8 cellular contexts compared by ENCODE assay signal in the genomic region with DNA sequence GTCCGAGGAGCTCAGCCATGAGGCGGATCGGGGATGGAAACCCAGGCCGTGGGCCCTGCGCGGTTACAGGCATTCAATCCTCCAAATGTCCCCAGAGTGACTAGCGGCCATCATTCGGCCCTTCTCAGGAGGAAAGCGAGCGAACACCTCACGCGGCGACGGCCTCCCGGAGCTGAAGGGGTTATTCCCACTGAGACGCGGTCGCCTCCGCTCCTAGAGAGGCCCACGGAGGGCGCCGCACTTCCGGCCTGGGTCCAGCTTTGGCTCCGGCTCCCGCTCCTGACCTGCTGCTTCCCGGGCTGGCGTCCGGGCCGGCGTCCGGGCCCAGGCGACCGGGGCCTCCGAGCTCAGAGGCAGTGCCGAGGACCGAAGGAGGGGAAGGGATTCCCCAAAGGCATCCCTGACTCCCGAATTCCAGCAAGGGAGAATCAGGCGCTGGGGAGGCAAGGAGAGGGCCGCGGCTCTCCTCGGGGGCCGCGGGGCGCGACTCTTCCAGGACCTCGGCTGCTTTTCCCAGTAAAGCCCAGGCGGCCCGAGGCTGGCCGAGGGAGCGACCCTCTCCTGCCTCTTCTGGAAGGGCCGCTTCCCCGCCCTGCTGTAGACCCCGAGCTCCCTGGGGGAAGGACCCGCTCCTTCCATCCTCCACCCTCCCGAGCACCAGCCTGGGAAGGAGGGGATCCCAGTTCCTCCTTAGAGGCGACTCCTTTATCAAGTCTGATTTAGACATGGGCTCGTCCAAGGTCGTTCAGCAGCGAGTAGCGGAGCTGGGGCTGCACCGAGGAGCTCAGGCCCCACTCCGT. TPM values are rescaled to one million over a fixed set of nuclear protein-coding genes. Genes with fewer than 3 reads are reported as not detected.
DNase-seq lines count a peak whose midpoint lies in the region; ATAC-seq, FAIRE-seq and TF ChIP-seq lines count a peak whose summit lies in the region.

No MANE protein-coding gene starts in this region.

- peak overlapping the region; percentile 73 for H2AFZ ChIP-seq in endothelial cell of umbilical vein (ENCODE audit: low read depth, low read length)

- WGBS in mesendoderm (ENCODE audit: extremely low coverage, insufficient coverage, low lambda C conversion rate) = no CpG with 5 or more reads among the region's 62 CpGs

- peak overlapping the region; percentile 83 for H3K56ac ChIP-seq in mesendoderm (ENCODE audit: low read length)

- peaks cover 41% of the 10 kb centered on the region for H3K4me1 Mint-ChIP-seq in CD14-positive monocyte

- H3K18ac ChIP-seq in mesendoderm (ENCODE audit: low read length) = peak overlapping the region; percentile 62

- TF ChIP-seq POLR2A in endothelial cell of umbilical vein (IDR thresholded peaks at IDR 0.05; ENCODE audit: low read depth, low read length) = peak; percentile 88

- BruUV-seq in endothelial cell of umbilical vein (replicated peaks; lab: Mats Ljungman, UMichigan) = TSS peak; percentile 74

- no peaks in the 10 kb centered on the region for H3K4me1 ChIP-seq in HEK293 (ENCODE audit: control insufficient read depth, insufficient read depth, low read length)
- H3K4me1 ChIP-seq in endothelial cell of umbilical vein (ENCODE audit: control insufficient read depth, extremely low read depth, insufficient read depth, low read length) = peaks cover 8% of the 10 kb centered on the region
- peaks cover 3% of the 10 kb centered on the region for H3K4me1 ChIP-seq in mesendoderm (ENCODE audit: control insufficient read depth, low read depth, low read length)

- peak overlapping the region; percentile 65 for H3K9ac ChIP-seq in endothelial cell of umbilical vein (replicated peaks; ENCODE audit: extremely low read depth, insufficient read depth, low read length)
- peak overlapping the region; percentile 93 for H3K9ac ChIP-seq in mesendoderm (ENCODE audit: low read length)

- ATAC-seq in HG03520 (IDR thresholded peaks at IDR 0.05; ENCODE audit: unreplicated experiment) = no peak

- peaks cover 0 to 4% (median 0%) of the 10 kb centered on the region in 3 donors for H3K27me3 Mint-ChIP-seq in CD14-positive monocyte (ENCODE audit: low read depth in 3 of 3)

- no peak for TF ChIP-seq CTCF in CD14-positive monocyte (IDR thresholded peaks at IDR 0.05)
- TF ChIP-seq CTCF in HEK293 (tag by site-specific recombination; IDR thresholded peaks at IDR 0.05) = peak; percentile 79
- TF ChIP-seq CTCF in endothelial cell of umbilical vein (IDR thresholded peaks at IDR 0.05; ENCODE audit: extremely low read depth in 1 of 2, insufficient read depth in 1 of 2, low read depth in 1 of 2, low read length in 2 of 2) = peak in 1 of 2 donors; percentile 3

- FAIRE-seq in endothelial cell of umbilical vein (lab: Jason Lieb, UNC) = peak; percentile 88

- H3K4me2 ChIP-seq in endothelial cell of umbilical vein (ENCODE audit: insufficient read depth, low read length) = peak overlapping the region; percentile 61
- peak overlapping the region; percentile 99 for H3K4me2 ChIP-seq in mesendoderm (ENCODE audit: low read length)

- intact Hi-C loops in CD14-positive monocyte (cut with micrococcal nuclease) = loop anchor here in 1 of 2 donors (2.0 to 5.0 kb wide), 2 partner anchors 19 to 43 kb away; a partner anchor contains a TSS
- intact Hi-C loops in endothelial cell of umbilical vein (cut with micrococcal nuclease) = loop anchor here (1.0 to 2.0 kb wide), 3 partner anchors 9 to 69 kb away; a partner anchor contains a TSS

- H3K36me3 ChIP-seq in HEK293 (ENCODE audit: control insufficient read depth in 2 of 2, insufficient read depth in 1 of 2, low read length in 2 of 2) (no peaks in the 10 kb centered on the region), endothelial cell of umbilical vein (ENCODE audit: control insufficient read depth in 2 of 2, extremely low read depth in 1 of 2, insufficient read depth in 2 of 2, low read length in 2 of 2) (no peaks in the 10 kb centered on the region), mesendoderm (ENCODE audit: control insufficient read depth, insufficient read depth, low read length) (no peaks in the 10 kb centered on the region)

- POLR2A ChIA-PET in HEK293 (lab: Yijun Ruan, JAX) (interaction anchor here (0.5 to 5.4 kb wide), 32 partner anchors 8 to 740 kb away, joined by 3 to 132 read pairs (median 4); a partner anchor contains a TSS), endothelial cell of umbilical vein (lab: Charles Lee) (interaction anchor here (0.5 to 1.4 kb wide), 5 partner anchors 18 to 147 kb away, joined by 3 to 15 read pairs (median 3); a partner anchor contains a TSS)

- H2BK15ac ChIP-seq in mesendoderm (replicated peaks; ENCODE audit: low read depth) = no peak overlapping the region

- dilution Hi-C loops in endothelial cell of umbilical vein (cut with MboI; ENCODE audit: extremely low pct_ligation_motif_present, low sequenced_read_pairs) = no loop called here

- DNase-seq in CD14-positive monocyte (ENCODE audit: low spot score) (peak; percentile 66), NCI-H748 treated with DMSO at 0.1 percent for 48 hours (lab: John Stamatoyannopoulos, UW) (peak; percentile 40), activated T-cell treated with anti-CD3 and anti-CD28 coated beads for 1 hour (ENCODE audit: low read depth) (peak; percentile 53), endothelial cell of umbilical vein (ENCODE audit: low read depth, low spot score) (peak; percentile 74), mesendoderm (peak; percentile 85)
- DNase-seq in stimulated activated CD8-positive, alpha-beta memory T cell treated with anti-CD3 and anti-CD28 coated beads, Interleukin-4, amount 100 ng/mL, for 1 hour (ENCODE audit: low read depth in 2 of 2, low spot score in 1 of 2) = peak; percentile 21 to 35

- CTCF ChIA-PET in HEK293 (lab: Yijun Ruan, JAX) = interaction anchor here (0.6 to 4.9 kb wide), 14 partner anchors 8 to 1827 kb away, joined by 3 to 30 read pairs (median 4); a partner anchor contains a TSS
- CTCF ChIA-PET in endothelial cell of umbilical vein (lab: Charles Lee) = interaction anchor here (1.2 to 2.4 kb wide), 7 partner anchors 9 to 96 kb away, joined by 3 to 20 read pairs (median 9); a partner anchor contains a TSS

- H3K4me3 ChIP-seq in HEK293 (ENCODE audit: low read depth, low read length) = peak overlapping the region; percentile 74
- peak overlapping the region; percentile 18 to 57 (median 37) for H3K4me3 ChIP-seq in endothelial cell of umbilical vein (replicated peaks in 1 of 3; ENCODE audit: insufficient read depth in 1 of 3, low read depth in 1 of 3, low read length in 3 of 3)
- H3K4me3 ChIP-seq in mesendoderm (ENCODE audit: low read length) = peak overlapping the region; percentile 91

- H3K4ac ChIP-seq in mesendoderm (ENCODE audit: low read depth, low read length) = peak overlapping the region; percentile 74

- H3K27me3 ChIP-seq in endothelial cell of umbilical vein (ENCODE audit: control insufficient read depth in 2 of 2, insufficient read depth in 2 of 2, low read length in 2 of 2) (no peaks in the 10 kb centered on the region), mesendoderm (ENCODE audit: insufficient read depth, low read length, poor library complexity) (no peaks in the 10 kb centered on the region)

- H2AK5ac ChIP-seq in mesendoderm (ENCODE audit: low read length) = peak overlapping the region; percentile 94

- H3K27ac ChIP-seq in HEK293 (ENCODE audit: extremely low read depth, low read depth, low read length) = peak overlapping the region; percentile 86
- H3K27ac ChIP-seq in endothelial cell of umbilical vein (ENCODE audit: insufficient read depth, low read depth, low read length) = peak overlapping the region; percentile 18
- peak overlapping the region; percentile 88 for H3K27ac ChIP-seq in mesendoderm (ENCODE audit: low read depth, low read length)

- H4K8ac ChIP-seq in mesendoderm (ENCODE audit: low read depth, low read length) = peak overlapping the region; percentile 58

- no peaks in the 10 kb centered on the region for H3K36me3 Mint-ChIP-seq in CD14-positive monocyte

- H3K9me1 ChIP-seq in endothelial cell of umbilical vein (replicated peaks; ENCODE audit: control insufficient read depth, extremely low read depth, insufficient read depth, low read length) = no peaks in the 10 kb centered on the region

- H2BK120ac ChIP-seq in mesendoderm (ENCODE audit: low read depth, low read length) = no peak overlapping the region

- H3K27ac Mint-ChIP-seq in CD14-positive monocyte = peak overlapping the region; percentile 72 to 89 (median 79)

- H3K4me3 Mint-ChIP-seq in CD14-positive monocyte = peak overlapping the region; percentile 91

- H3K23ac ChIP-seq in mesendoderm (ENCODE audit: low read length) = peak overlapping the region; percentile 94

- H4K20me1 ChIP-seq in endothelial cell of umbilical vein (replicated peaks; ENCODE audit: control insufficient read depth, extremely low read depth, insufficient read depth, low read length) = no peaks in the 10 kb centered on the region

- no peaks in the 10 kb centered on the region for H3K79me1 ChIP-seq in mesendoderm (ENCODE audit: low read length)

- H2BK5ac ChIP-seq in mesendoderm (ENCODE audit: low read length) = no peak overlapping the region

- no peaks in the 10 kb centered on the region for H3K9me3 ChIP-seq in HEK293 (ENCODE audit: control insufficient read depth, insufficient read depth, low read depth, low read length)
- H3K9me3 ChIP-seq in endothelial cell of umbilical vein (replicated peaks; ENCODE audit: control insufficient read depth, insufficient read depth, low read length) = no peaks in the 10 kb centered on the region

- peak overlapping the region; percentile 81 for H4K5ac ChIP-seq in mesendoderm (ENCODE audit: low read length)

- no peaks in the 10 kb centered on the region for H3K9me3 Mint-ChIP-seq in CD14-positive monocyte

- no peaks in the 10 kb centered on the region for H3K79me2 ChIP-seq in endothelial cell of umbilical vein (ENCODE audit: control insufficient read depth, insufficient read depth, low read length)
- H3K79me2 ChIP-seq in mesendoderm (ENCODE audit: control insufficient read depth, insufficient read depth, low read length) = no peaks in the 10 kb centered on the region

RNA-seq across cellular contexts. Expression of a gene that starts 18.6 kb away (rescaled TPM):
- polyA plus RNA-seq in CD14-positive monocyte (under 1 TPM; 0.27 to 0.73 TPM), endothelial cell of umbilical vein (5.2 and 5.6 TPM in 2 replicates)
- 11.2 and 11.7 TPM in 2 replicates for total RNA-seq in endothelial cell of umbilical vein
- 4.5 and 4.7 TPM in 2 replicates for polyA plus RNA-seq in endothelial cell of umbilical vein (2011; cell fraction: cytosol; rRNA removed)
- polyA plus RNA-seq in endothelial cell of umbilical vein (2011; cell fraction: nucleus; rRNA removed) = 7.8 and 8.0 TPM in 2 replicates
- polyA plus RNA-seq in endothelial cell of umbilical vein (2012) = 7.8 and 9.0 TPM in 2 replicates
- 6.0 and 6.6 TPM in 2 replicates for polyA minus RNA-seq in endothelial cell of umbilical vein
- 7.5 TPM for polyA minus RNA-seq in endothelial cell of umbilical vein (2011; cell fraction: cytosol; rRNA and poly(A)+ RNA removed)
- 5.1 and 7.2 TPM in 2 replicates for polyA minus RNA-seq in endothelial cell of umbilical vein (2011; cell fraction: nucleus; rRNA and poly(A)+ RNA removed)
- 10.8 TPM for polyA plus RNA-seq in mesendoderm (2013, experiment 1 of 2)
- 10.3 TPM for polyA plus RNA-seq in mesendoderm (2013, experiment 2 of 2)

RNA-seq across cellular contexts. Expression of a gene that starts 43.4 kb away (rescaled TPM):
- polyA plus RNA-seq in CD14-positive monocyte (10 to 100 TPM; 14.8 to 34.9 TPM), endothelial cell of umbilical vein (60.5 and 67.6 TPM in 2 replicates)
- 97.0 and 102 TPM in 2 replicates for total RNA-seq in endothelial cell of umbilical vein
- 60.2 and 66.2 TPM in 2 replicates for polyA plus RNA-seq in endothelial cell of umbilical vein (2011; cell fraction: cytosol; rRNA removed)
- polyA plus RNA-seq in endothelial cell of umbilical vein (2011; cell fraction: nucleus; rRNA removed) = 134 and 176 TPM in 2 replicates
- polyA plus RNA-seq in endothelial cell of umbilical vein (2012) = 66.5 and 76.5 TPM in 2 replicates
- 110 and 121 TPM in 2 replicates for polyA minus RNA-seq in endothelial cell of umbilical vein
- polyA minus RNA-seq in endothelial cell of umbilical vein (2011; cell fraction: cytosol; rRNA and poly(A)+ RNA removed) = 57.5 TPM
- polyA minus RNA-seq in endothelial cell of umbilical vein (2011; cell fraction: nucleus; rRNA and poly(A)+ RNA removed) = 50.0 and 55.9 TPM in 2 replicates
- 42.9 TPM for polyA plus RNA-seq in mesendoderm (2013, experiment 1 of 2)
- polyA plus RNA-seq in mesendoderm (2013, experiment 2 of 2) = 41.1 TPM

RNA-seq across cellular contexts. Expression of a gene that starts 43.7 kb away (rescaled TPM):
- polyA plus RNA-seq in CD14-positive monocyte (1 to 10 TPM; 2.4 to 3.5 TPM), endothelial cell of umbilical vein (9.5 and 13.7 TPM in 2 replicates)
- total RNA-seq in endothelial cell of umbilical vein = 6.5 and 7.2 TPM in 2 replicates
- 5.4 and 7.2 TPM in 2 replicates for polyA plus RNA-seq in endothelial cell of umbilical vein (2011; cell fraction: cytosol; rRNA removed)
- polyA plus RNA-seq in endothelial cell of umbilical vein (2011; cell fraction: nucleus; rRNA removed) = 45.2 and 58.3 TPM in 2 replicates
- polyA plus RNA-seq in endothelial cell of umbilical vein (2012) = 3.8 and 4.3 TPM in 2 replicates
- 2.6 and 3.1 TPM in 2 replicates for polyA minus RNA-seq in endothelial cell of umbilical vein
- 8.9 TPM for polyA minus RNA-seq in endothelial cell of umbilical vein (2011; cell fraction: cytosol; rRNA and poly(A)+ RNA removed)
- polyA minus RNA-seq in endothelial cell of umbilical vein (2011; cell fraction: nucleus; rRNA and poly(A)+ RNA removed) = 3.7 and 6.4 TPM in 2 replicates
- 3.4 TPM for polyA plus RNA-seq in mesendoderm (2013, experiment 1 of 2)
- 2.5 TPM for polyA plus RNA-seq in mesendoderm (2013, experiment 2 of 2)

RNA-seq across cellular contexts. Expression of a gene that starts 57.3 kb away (rescaled TPM):
- 10 to 100 TPM; 45.4 to 54.2 TPM for polyA plus RNA-seq in CD14-positive monocyte
- 33.0 and 34.1 TPM in 2 replicates for total RNA-seq in endothelial cell of umbilical vein
- polyA plus RNA-seq in endothelial cell of umbilical vein = 48.8 and 55.4 TPM in 2 replicates
- 24.1 and 26.9 TPM in 2 replicates for polyA plus RNA-seq in endothelial cell of umbilical vein (2011; cell fraction: cytosol; rRNA removed)
- 135 and 139 TPM in 2 replicates for polyA plus RNA-seq in endothelial cell of umbilical vein (2011; cell fraction: nucleus; rRNA removed)
- polyA plus RNA-seq in endothelial cell of umbilical vein (2012) = 22.1 and 27.3 TPM in 2 replicates
- polyA minus RNA-seq in endothelial cell of umbilical vein = 36.8 and 40.1 TPM in 2 replicates
- polyA minus RNA-seq in endothelial cell of umbilical vein (2011; cell fraction: cytosol; rRNA and poly(A)+ RNA removed) = 16.7 TPM
- polyA minus RNA-seq in endothelial cell of umbilical vein (2011; cell fraction: nucleus; rRNA and poly(A)+ RNA removed) = 35.1 and 43.3 TPM in 2 replicates
- polyA plus RNA-seq in mesendoderm (2013, experiment 1 of 2) = 24.5 TPM
- polyA plus RNA-seq in mesendoderm (2013, experiment 2 of 2) = 24.1 TPM

Comparison
In these comparisons a context has a peak if more than half of its experiments do, and no peak if none do; other contexts are left out.
1. DNase-seq: peak in every context shown above with its lines; median percentile 85 in mesendoderm; 74 in endothelial cell of umbilical vein; 66 in CD14-positive monocyte; 53 in activated T-cell treated with anti-CD3 and anti-CD28 coated beads for 1 hour; 40 in NCI-H748 treated with DMSO at 0.1 percent for 48 hours; 28 in stimulated activated CD8-positive, alpha-beta memory T cell treated with anti-CD3 and anti-CD28 coated beads, Interleukin-4, amount 100 ng/mL, for 1 hour.
2. H3K27ac ChIP-seq: peak in every context shown above with its lines; median percentile 88 in mesendoderm; 86 in HEK293; 18 in endothelial cell of umbilical vein.
3. H3K4me3 ChIP-seq: peak in every context shown above with its lines; median percentile 91 in mesendoderm; 74 in HEK293; 37 in endothelial cell of umbilical vein.